In the genomic region with DNA sequence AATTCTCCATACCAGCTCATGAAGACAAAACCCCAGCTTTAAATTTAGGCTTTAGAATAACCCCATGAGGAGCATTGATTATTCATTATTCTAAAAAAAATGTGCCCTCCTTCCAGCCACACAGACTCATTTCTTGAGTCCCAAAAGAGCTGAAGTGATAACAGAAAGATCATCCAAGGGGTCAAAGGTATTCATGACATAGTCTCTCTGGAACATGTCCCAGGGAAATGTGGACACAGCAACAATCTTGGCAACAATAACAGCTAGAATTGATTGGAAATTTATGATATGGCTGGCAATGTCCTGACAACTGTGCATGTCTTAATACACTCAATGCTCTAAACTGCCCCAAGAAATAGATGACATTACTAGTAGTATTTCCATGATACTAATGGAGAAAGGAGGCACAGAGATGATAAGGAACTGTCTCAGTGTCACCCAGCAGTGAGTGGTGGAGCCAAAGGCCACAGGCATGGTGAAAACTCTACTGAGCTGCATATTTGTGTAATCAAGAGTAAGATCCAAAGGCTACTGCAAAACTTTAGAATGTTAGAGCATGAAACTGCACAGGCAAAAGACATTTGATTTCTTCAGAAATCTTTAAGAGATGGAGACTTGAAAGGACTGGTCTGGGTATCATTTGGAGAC, we compare ENCODE assay signal across 40 cellular contexts. TPM values are rescaled to one million over a fixed set of nuclear protein-coding genes. Genes with fewer than 3 reads are reported as not detected.
"Had no signal": no experiment of that assay in that cellular context is flagged by ENCODE, and none has a peak within 500 bp of the region (broad histone marks: within the 10 kb centered on the region; RNA-seq: fewer than 3 reads in every experiment).

No MANE protein-coding gene starts in this region.

- FAIRE-seq: TTC549 had no signal

- H3K9me3 Mint-ChIP-seq: activated B cell treated with CpG ODN at 0.5 μM for 24 hours; activated CD4-positive, alpha-beta memory T cell treated with anti-CD3 and anti-CD28 coated beads for 36 hours; activated CD4-positive, alpha-beta T cell treated with anti-CD3 and anti-CD28 coated beads, Interleukin-2, amount 10 ng/mL, durations not matched to agents 24 days and 14 days; activated CD8-positive, alpha-beta T cell treated with anti-CD3 and anti-CD28 coated beads for 36 hours; activated naive CD4-positive, alpha-beta T cell treated with anti-CD3 and anti-CD28 coated beads, Interleukin-2, amount 10 ng/mL, durations not matched to agents 7 days and 5 days; activated naive CD4-positive, alpha-beta T cell treated with anti-CD3 and anti-CD28 coated beads, Interleukin-2, amount 50 U/mL, for 24 hours; activated naive CD8-positive, alpha-beta T cell treated with anti-CD3 and anti-CD28 coated beads, Interleukin-2, amount 10 ng/mL, durations not matched to agents 7 days and 5 days; activated naive CD8-positive, alpha-beta T cell treated with anti-CD3 and anti-CD28 coated beads, Interleukin-2, amount 50 U/mL, for 24 hours; activated T-helper 2 cell treated with anti-CD3 and anti-CD28 coated beads, Interferon-gamma antibody, Interleukin-2, Interleukin-4, amounts not matched to agents 10 μg/mL and 5 μg/mL and 100 μg/mL, durations not matched to agents 14 hours and 24 hours and 36 hours; central memory CD8-positive, alpha-beta T cell; T-helper 1 cell treated with Interleukin-12 subunit alpha and Interleukin-12 subunit beta and Interleukin-4 antibody, amounts not matched to agents 30 μg/mL and 1 μg/mL, for 36 hours; T-helper 2 cell treated with Interferon-gamma antibody and Interleukin-4, amounts not matched to agents 5 μg/mL and 100 μg/mL, for 36 hours had no signal

- H3K36me3 ChIP-seq: ascending aorta, brain microvascular endothelial cell, breast epithelium had no signal

- H3K27me3 ChIP-seq: ascending aorta, body of pancreas, brain microvascular endothelial cell had no signal

- H3K9me3 ChIP-seq: ascending aorta, body of pancreas, breast epithelium had no signal

- DNase-seq: activated B cell treated with CpG ODN at 0.5 μM for 24 hours; activated CD4-positive, alpha-beta memory T cell treated with anti-CD3 and anti-CD28 coated beads for 36 hours; activated CD4-positive, alpha-beta T cell treated with anti-CD3 and anti-CD28 coated beads for 4 hours; activated CD4-positive, alpha-beta T cell treated with anti-CD3 and anti-CD28 coated beads, Interleukin-2, amount 10 ng/mL, durations not matched to agents 24 days and 14 days; activated CD4-positive, alpha-beta T cell treated with anti-CD3 and anti-CD28 coated beads, Interleukin-2, amount 50 U/mL, for 1 hour; activated CD4-positive, alpha-beta T cell treated with anti-CD3 and anti-CD28 coated beads, Interleukin-2, amount 50 U/mL, for 4 hours; activated CD4-positive, CD25-positive, alpha-beta regulatory T cell treated with anti-CD3 and anti-CD28 coated beads, Interleukin-2, amount 50 U/mL, for 72 hours; activated CD8-positive, alpha-beta memory T cell treated with anti-CD3 and anti-CD28 coated beads, Interleukin-2, amount 50 U/mL, for 4 hours; activated CD8-positive, alpha-beta T cell treated with anti-CD3 and anti-CD28 coated beads for 36 hours; activated effector memory CD4-positive, alpha-beta T cell treated with Interleukin-2 at 50 U/mL for 16 hours; activated gamma-delta T cell; activated naive CD4-positive, alpha-beta T cell treated with anti-CD3 and anti-CD28 coated beads, Interleukin-2, amount 10 ng/mL, durations not matched to agents 7 days and 5 days; activated naive CD4-positive, alpha-beta T cell treated with Interleukin-2 at 50 U/mL for 16 hours; activated naive CD8-positive, alpha-beta T cell treated with anti-CD3 and anti-CD28 coated beads, Interleukin-2, amount 10 ng/mL, durations not matched to agents 7 days and 5 days; activated naive CD8-positive, alpha-beta T cell treated with anti-CD3 and anti-CD28 coated beads, Interleukin-2, amount 50 U/mL, for 24 hours; activated T-cell treated with anti-CD3 and anti-CD28 coated beads for 4 hours; activated T-cell treated with anti-CD3 and anti-CD28 coated beads, Interleukin-2, amount 50 U/mL, for 1 hour; activated T-cell treated with anti-CD3 and anti-CD28 coated beads, Interleukin-2, amount 50 U/mL, for 48 hours; amygdala; anterior cingulate cortex; body of pancreas; brain microvascular endothelial cell; caudate nucleus; cerebellar nuclear complex; T-helper 1 cell; T-helper 2 cell; T-helper 9 cell had no signal

- ATAC-seq: activated CD8-positive, alpha-beta T cell treated with anti-CD3 and anti-CD28 coated beads for 36 hours; activated naive CD8-positive, alpha-beta T cell treated with anti-CD3 and anti-CD28 coated beads, Interleukin-2, amount 50 U/mL, for 24 hours; body of pancreas had no signal

- H3K27ac ChIP-seq: ascending aorta, body of pancreas, brain microvascular endothelial cell, breast epithelium, VCaP had no signal

- H3K4me1 ChIP-seq: ascending aorta, body of pancreas, breast epithelium had no signal

- H3K4me3 Mint-ChIP-seq: activated B cell treated with CpG ODN at 0.5 μM for 24 hours; activated CD4-positive, alpha-beta memory T cell treated with anti-CD3 and anti-CD28 coated beads for 36 hours; activated CD4-positive, alpha-beta T cell treated with anti-CD3 and anti-CD28 coated beads, Interleukin-2, amount 10 ng/mL, durations not matched to agents 24 days and 14 days; activated CD8-positive, alpha-beta T cell treated with anti-CD3 and anti-CD28 coated beads for 36 hours; activated naive CD4-positive, alpha-beta T cell treated with anti-CD3 and anti-CD28 coated beads, Interleukin-2, amount 10 ng/mL, durations not matched to agents 7 days and 5 days; activated naive CD4-positive, alpha-beta T cell treated with anti-CD3 and anti-CD28 coated beads, Interleukin-2, amount 50 U/mL, for 24 hours; activated naive CD8-positive, alpha-beta T cell; activated naive CD8-positive, alpha-beta T cell treated with anti-CD3 and anti-CD28 coated beads, Interleukin-2, amount 10 ng/mL, durations not matched to agents 7 days and 5 days; activated naive CD8-positive, alpha-beta T cell treated with anti-CD3 and anti-CD28 coated beads, Interleukin-2, amount 50 U/mL, for 24 hours; central memory CD8-positive, alpha-beta T cell; T-helper 1 cell treated with Interleukin-12 subunit alpha and Interleukin-12 subunit beta and Interleukin-4 antibody, amounts not matched to agents 30 μg/mL and 1 μg/mL, for 36 hours; T-helper 2 cell treated with Interferon-gamma antibody and Interleukin-4, amounts not matched to agents 5 μg/mL and 100 μg/mL, for 36 hours had no signal

- H3K36me3 Mint-ChIP-seq: activated CD4-positive, alpha-beta memory T cell treated with anti-CD3 and anti-CD28 coated beads for 36 hours; activated naive CD4-positive, alpha-beta T cell treated with anti-CD3 and anti-CD28 coated beads, Interleukin-2, amount 10 ng/mL, durations not matched to agents 7 days and 5 days; activated naive CD4-positive, alpha-beta T cell treated with anti-CD3 and anti-CD28 coated beads, Interleukin-2, amount 50 U/mL, for 24 hours; activated naive CD8-positive, alpha-beta T cell; activated naive CD8-positive, alpha-beta T cell treated with anti-CD3 and anti-CD28 coated beads, Interleukin-2, amount 10 ng/mL, durations not matched to agents 7 days and 5 days had no signal

- H3K27me3 Mint-ChIP-seq: activated B cell treated with CpG ODN at 0.5 μM for 24 hours; activated CD4-positive, alpha-beta memory T cell treated with anti-CD3 and anti-CD28 coated beads for 36 hours; activated CD4-positive, alpha-beta T cell treated with anti-CD3 and anti-CD28 coated beads, Interleukin-2, amount 10 ng/mL, durations not matched to agents 24 days and 14 days; activated CD8-positive, alpha-beta T cell treated with anti-CD3 and anti-CD28 coated beads for 36 hours; activated naive CD8-positive, alpha-beta T cell; activated naive CD8-positive, alpha-beta T cell treated with anti-CD3 and anti-CD28 coated beads, Interleukin-2, amount 50 U/mL, for 24 hours; central memory CD8-positive, alpha-beta T cell had no signal

- H3K4me1 Mint-ChIP-seq: activated B cell treated with CpG ODN at 0.5 μM for 24 hours; activated CD4-positive, alpha-beta T cell treated with anti-CD3 and anti-CD28 coated beads, Interleukin-2, amount 10 ng/mL, durations not matched to agents 24 days and 14 days; activated naive CD4-positive, alpha-beta T cell treated with anti-CD3 and anti-CD28 coated beads, Interleukin-2, amount 10 ng/mL, durations not matched to agents 7 days and 5 days; activated naive CD4-positive, alpha-beta T cell treated with anti-CD3 and anti-CD28 coated beads, Interleukin-2, amount 50 U/mL, for 24 hours; activated naive CD8-positive, alpha-beta T cell treated with anti-CD3 and anti-CD28 coated beads, Interleukin-2, amount 10 ng/mL, durations not matched to agents 7 days and 5 days; central memory CD8-positive, alpha-beta T cell had no signal

- H3K4me3 ChIP-seq: ascending aorta, body of pancreas, breast epithelium had no signal

RNA-seq across cellular contexts. Expression of a gene that starts 37.3 kb away (rescaled TPM):
- total RNA-seq: activated B cell treated with CpG ODN at 0.5 μM for 24 hours; activated CD4-positive, alpha-beta memory T cell treated with anti-CD3 and anti-CD28 coated beads for 36 hours; activated CD4-positive, alpha-beta T cell treated with anti-CD3 and anti-CD28 coated beads, Interleukin-2, amount 10 ng/mL, durations not matched to agents 24 days and 14 days; activated CD8-positive, alpha-beta memory T cell treated with anti-CD3 and anti-CD28 coated beads for 36 hours; activated CD8-positive, alpha-beta T cell treated with anti-CD3 and anti-CD28 coated beads for 36 hours; activated naive CD8-positive, alpha-beta T cell treated with anti-CD3 and anti-CD28 coated beads, Interleukin-2, amount 10 ng/mL, durations not matched to agents 7 days and 5 days; activated T-helper 2 cell treated with anti-CD3 and anti-CD28 coated beads, Interferon-gamma antibody, Interleukin-2, Interleukin-4, amounts not matched to agents 10 μg/mL and 5 μg/mL and 100 μg/mL, durations not matched to agents 14 hours and 24 hours and 36 hours; ascending aorta; body of pancreas; breast epithelium; chondrocyte had no signal
- polyA plus RNA-seq: adipose tissue had no signal

RNA-seq across cellular contexts. Expression of a gene that starts 58.5 kb away (rescaled TPM):
- total RNA-seq: activated B cell treated with CpG ODN at 0.5 μM for 24 hours; activated CD4-positive, alpha-beta memory T cell treated with anti-CD3 and anti-CD28 coated beads for 36 hours; activated CD4-positive, alpha-beta T cell treated with anti-CD3 and anti-CD28 coated beads, Interleukin-2, amount 10 ng/mL, durations not matched to agents 24 days and 14 days; activated CD8-positive, alpha-beta memory T cell treated with anti-CD3 and anti-CD28 coated beads for 36 hours; activated CD8-positive, alpha-beta T cell treated with anti-CD3 and anti-CD28 coated beads for 36 hours; activated naive CD8-positive, alpha-beta T cell treated with anti-CD3 and anti-CD28 coated beads, Interleukin-2, amount 10 ng/mL, durations not matched to agents 7 days and 5 days; activated T-helper 2 cell treated with anti-CD3 and anti-CD28 coated beads, Interferon-gamma antibody, Interleukin-2, Interleukin-4, amounts not matched to agents 10 μg/mL and 5 μg/mL and 100 μg/mL, durations not matched to agents 14 hours and 24 hours and 36 hours; ascending aorta; body of pancreas; breast epithelium; chondrocyte had no signal
- polyA plus RNA-seq: adipose tissue had no signal
